ENCODE assay signal across 15 cellular contexts in the genomic region with DNA sequence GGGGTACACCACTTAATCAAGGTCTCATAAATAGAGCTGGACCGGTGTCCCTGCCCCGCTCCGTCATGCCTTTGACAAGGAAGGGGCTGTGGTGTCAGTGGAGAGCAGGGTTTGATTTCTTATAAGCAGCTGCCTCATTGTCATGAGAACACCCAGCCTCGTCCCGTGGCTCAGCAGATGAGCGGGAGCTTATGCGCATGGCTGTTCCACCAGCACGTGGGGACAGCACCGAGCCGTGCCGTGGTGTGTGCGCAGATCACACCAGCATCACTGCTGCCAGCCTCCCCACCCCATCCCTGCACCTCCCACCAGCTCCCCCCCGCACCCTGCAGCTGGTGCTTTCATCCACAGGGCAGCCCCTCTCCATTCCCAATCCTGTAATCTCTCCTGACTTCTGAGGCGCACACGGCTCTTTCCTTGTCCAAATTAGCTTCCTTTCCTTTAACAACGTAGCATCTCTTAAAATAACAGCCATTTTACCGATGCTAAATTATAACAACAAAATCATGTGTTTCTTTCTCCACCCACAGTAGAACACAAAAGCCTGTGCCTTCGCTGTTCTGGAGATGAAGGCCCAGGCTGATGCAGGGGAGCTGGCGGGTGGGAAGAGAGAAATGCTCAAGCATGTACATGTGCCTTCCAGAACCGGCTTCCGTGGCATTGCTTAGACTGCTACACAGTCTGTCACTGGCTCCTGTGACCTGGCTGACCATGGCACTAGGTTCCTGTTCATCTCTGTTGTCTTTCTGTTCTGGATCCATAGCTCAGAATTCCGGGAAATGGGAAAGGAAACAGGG.
"Had no signal": no experiment of that assay in that cellular context is flagged by ENCODE, and none has a peak within 500 bp of the region (broad histone marks: within the 10 kb centered on the region; RNA-seq: fewer than 3 reads in every experiment).

No MANE protein-coding gene starts in this region.

- H3K27me3 ChIP-seq: brain microvascular endothelial cell, ovary, thyroid gland, uterus had no signal

- H3K4me1 Mint-ChIP-seq: activated T-helper 17 cell treated with anti-CD3 and anti-CD28 coated beads, Interleukin-2, amount 50 U/mL, for 72 hours; immature natural killer cell; nephron had no signal

- H3K4me3 ChIP-seq: lung, ovary, thyroid gland, uterus had no signal

- H3K27ac Mint-ChIP-seq: activated CD8-positive, alpha-beta T cell treated with anti-CD3 and anti-CD28 coated beads, Interleukin-2, amount 10 ng/mL, durations not matched to agents 7 days and 5 days; activated T-helper 17 cell treated with anti-CD3 and anti-CD28 coated beads, Interleukin-2, amount 50 U/mL, for 72 hours; immature natural killer cell; nephron had no signal

- H3K4me1 ChIP-seq: thyroid gland, uterus had no signal

- H3K36me3 Mint-ChIP-seq: immature natural killer cell had no signal

- ATAC-seq: activated CD8-positive, alpha-beta T cell treated with anti-CD3 and anti-CD28 coated beads, Interleukin-2, amount 10 ng/mL, durations not matched to agents 7 days and 5 days had no signal

- H3K4me3 Mint-ChIP-seq: activated CD8-positive, alpha-beta T cell treated with anti-CD3 and anti-CD28 coated beads, Interleukin-2, amount 10 ng/mL, durations not matched to agents 7 days and 5 days; activated T-helper 17 cell treated with anti-CD3 and anti-CD28 coated beads, Interleukin-2, amount 50 U/mL, for 72 hours; immature natural killer cell; nephron had no signal

- H3K9me3 ChIP-seq: ovary, thyroid gland, uterus had no signal

- H3K27ac ChIP-seq: brain microvascular endothelial cell, ovary, thyroid gland, uterus had no signal

- H3K9me3 Mint-ChIP-seq: activated T-helper 17 cell treated with anti-CD3 and anti-CD28 coated beads, Interleukin-2, amount 50 U/mL, for 72 hours; immature natural killer cell; nephron had no signal

- H3K36me3 ChIP-seq: ovary, uterus had no signal

- DNase-seq: activated CD8-positive, alpha-beta T cell treated with anti-CD3 and anti-CD28 coated beads, Interleukin-2, amount 10 ng/mL, durations not matched to agents 7 days and 5 days; activated naive CD4-positive, alpha-beta T cell treated with anti-CD3 and anti-CD28 coated beads, Interleukin-2, amount 50 U/mL, for 16 hours; amniotic stem cell; brain microvascular endothelial cell; cerebellar nuclear complex; left cardiac atrium; ovary; stimulated activated CD4-positive, alpha-beta T cell treated with anti-CD3 and anti-CD28 coated beads, Interleukin-15, amount 100 ng/mL, for 24 hours; stimulated activated CD4-positive, alpha-beta T cell treated with anti-CD3 and anti-CD28 coated beads, Interleukin-4, amount 100 ng/mL, for 4 hours; thyroid gland; uterus had no signal
